In the genomic region with DNA sequence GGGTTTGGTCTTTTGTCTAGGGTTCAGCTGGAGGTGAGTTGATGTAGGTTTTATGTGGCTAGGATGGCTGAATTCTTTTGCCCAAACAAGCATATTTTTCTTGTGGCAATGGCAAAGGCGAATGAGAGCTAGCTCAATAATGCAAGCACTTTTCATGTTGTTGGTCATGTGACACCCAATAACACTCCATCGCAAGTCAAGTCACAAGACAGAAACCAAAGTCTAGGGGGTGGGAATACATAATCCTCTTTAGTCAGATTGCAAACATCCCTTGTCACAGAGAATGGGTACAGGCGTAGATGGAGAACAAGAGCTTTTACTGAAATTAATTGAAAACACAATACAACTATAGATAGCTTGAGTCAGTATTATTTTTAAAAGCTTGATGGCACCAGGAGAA, we compare ENCODE assay signal across 23 cellular contexts.
"Had no signal": no experiment of that assay in that cellular context is flagged by ENCODE, and none has a peak within 500 bp of the region (broad histone marks: within the 10 kb centered on the region; RNA-seq: fewer than 3 reads in every experiment).

No MANE protein-coding gene starts in this region.

- DNase-seq: KBM-7, MV-4-11, NCI-H1048, NCI-H1105, NCI-H1436 treated with DMSO at 0.1 percent for 48 hours, NCI-H1694, NCI-H187 treated with DMSO at 0.1 percent for 48 hours, NCI-H2029 treated with DMSO at 0.1 percent for 48 hours, NCI-H2171, NCI-H226, NCI-H446, NCI-H510A, NCI-H524 treated with DMSO at 0.1 percent for 48 hours, NCI-H69, NCI-H774, SHP77 had no signal

- H3K27ac ChIP-seq: HL-60, RWPE1 had no signal

- FAIRE-seq: HTR-8/SVneo had no signal

- H3K4me1 Mint-ChIP-seq: IgD-negative memory B cell had no signal

- H3K36me3 Mint-ChIP-seq: IgD-negative memory B cell had no signal

- ATAC-seq: Panc1, PC-3, SK-N-SH treated with all-trans-retinoic acid at 6 μM for 48 hours had no signal

- H3K4me3 Mint-ChIP-seq: IgD-negative memory B cell had no signal

- H3K27ac Mint-ChIP-seq: IgD-negative memory B cell had no signal
